Comparison of ENCODE assay signal across 1 cellular context in genomic region chr3:157160652-157161480, GRCh38.
TF ChIP-seq lines count a peak whose summit lies in the region.

No MANE protein-coding gene starts in this region.

TF ChIP-seq in HepG2, 621 proteins besides CTCF, POLR2A, EP300 and RAD21 (continued from another document and continues in another):
- TF ChIP-seq ARID5B (CRISPR knock-in tag; IDR thresholded peaks at IDR 0.05) (peak; percentile 51; the same call in 1 of the 2 replicates), NR2F6 (IDR thresholded peaks at IDR 0.05) (peak; percentile 77), NR2F6 (CRISPR knock-in tag; IDR thresholded peaks at IDR 0.05) (peak; percentile 79; the same call in 1 of the 2 replicates), ZNF33B (CRISPR knock-in tag; IDR thresholded peaks at IDR 0.05) (no peak), BORCS8-MEF2B (CRISPR knock-in tag; IDR thresholded peaks at IDR 0.05) (no peak), NR2C2 (CRISPR knock-in tag; IDR thresholded peaks at IDR 0.05; ENCODE audit: borderline replicate concordance) (peak; percentile 56; the same call in 1 of the 2 replicates), ZNF615 (CRISPR knock-in tag; IDR thresholded peaks at IDR 0.05; ENCODE audit: borderline replicate concordance) (no peak), ATF2 (CRISPR knock-in tag; IDR thresholded peaks at IDR 0.05) (no peak), ZBTB20 (CRISPR knock-in tag; IDR thresholded peaks at IDR 0.05; ENCODE audit: borderline replicate concordance, low read depth) (no peak), ZNF350 (CRISPR knock-in tag; IDR thresholded peaks at IDR 0.05; ENCODE audit: borderline replicate concordance, low read depth) (0 out of 2 replicates have a peak, but pooled peaks have one; percentile 29), SIX1 (CRISPR knock-in tag; IDR thresholded peaks at IDR 0.05; ENCODE audit: borderline replicate concordance) (peak; percentile 70), ASH2L (IDR thresholded peaks at IDR 0.05; ENCODE audit: insufficient read length, low read depth, low read length) (peak; percentile 21), FOXJ3 (CRISPR knock-in tag; IDR thresholded peaks at IDR 0.05; ENCODE audit: borderline replicate concordance) (peak; percentile 60; the same call in 1 of the 2 replicates), HNF4A (CRISPR knock-in tag; IDR thresholded peaks at IDR 0.05) (peak; percentile 66), MATR3 (CRISPR knock-in tag; IDR thresholded peaks at IDR 0.05) (no peak), HNF4G (IDR thresholded peaks at IDR 0.05; ENCODE audit: borderline replicate concordance, low read depth, low read length) (peak; percentile 58; the same call in 1 of the 2 replicates), HNF4G (CRISPR knock-in tag; IDR thresholded peaks at IDR 0.05; ENCODE audit: borderline replicate concordance, low read depth) (no peak), ZSCAN20 (CRISPR knock-in tag; IDR thresholded peaks at IDR 0.05; ENCODE audit: borderline replicate concordance) (0 out of 2 replicates have a peak, but pooled peaks have one; percentile 38), SIX4 (CRISPR knock-in tag; IDR thresholded peaks at IDR 0.05) (0 out of 2 replicates have a peak, but pooled peaks have one; percentile 36), HOMEZ (CRISPR knock-in tag; IDR thresholded peaks at IDR 0.05; ENCODE audit: low read depth) (peak; percentile 41; the same call in 1 of the 2 replicates), PITX1 (CRISPR knock-in tag; IDR thresholded peaks at IDR 0.05) (peak; percentile 62; the same call in 1 of the 2 replicates), NFKBIZ (CRISPR knock-in tag; IDR thresholded peaks at IDR 0.05) (peak; percentile 96; the same call in 1 of the 2 replicates), SMARCE1 (IDR thresholded peaks at IDR 0.05; ENCODE audit: borderline replicate concordance) (no peak), ZNF318 (CRISPR knock-in tag; IDR thresholded peaks at IDR 0.05) (0 out of 2 replicates have a peak, but pooled peaks have one; percentile 10), NR2F2 (IDR thresholded peaks at IDR 0.05; ENCODE audit: borderline replicate concordance, low read depth) (peak; percentile 44; the same call in 1 of the 2 replicates), MXI1 (IDR thresholded peaks at IDR 0.05; ENCODE audit: borderline replicate concordance, low read depth, low read length) (peak; percentile 33; the same call in 1 of the 3 replicates), JARID2 (CRISPR knock-in tag; IDR thresholded peaks at IDR 0.05; ENCODE audit: insufficient replicate concordance) (peak; percentile 33)
- TF ChIP-seq, protein P1, sequence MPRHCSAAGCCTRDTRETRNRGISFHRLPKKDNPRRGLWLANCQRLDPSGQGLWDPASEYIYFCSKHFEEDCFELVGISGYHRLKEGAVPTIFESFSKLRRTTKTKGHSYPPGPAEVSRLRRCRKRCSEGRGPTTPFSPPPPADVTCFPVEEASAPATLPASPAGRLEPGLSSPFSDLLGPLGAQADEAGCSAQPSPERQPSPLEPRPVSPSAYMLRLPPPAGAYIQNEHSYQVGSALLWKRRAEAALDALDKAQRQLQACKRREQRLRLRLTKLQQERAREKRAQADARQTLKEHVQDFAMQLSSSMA (CRISPR knock-in tag; IDR thresholded peaks at IDR 0.05): no peak
- TF ChIP-seq, protein P2, sequence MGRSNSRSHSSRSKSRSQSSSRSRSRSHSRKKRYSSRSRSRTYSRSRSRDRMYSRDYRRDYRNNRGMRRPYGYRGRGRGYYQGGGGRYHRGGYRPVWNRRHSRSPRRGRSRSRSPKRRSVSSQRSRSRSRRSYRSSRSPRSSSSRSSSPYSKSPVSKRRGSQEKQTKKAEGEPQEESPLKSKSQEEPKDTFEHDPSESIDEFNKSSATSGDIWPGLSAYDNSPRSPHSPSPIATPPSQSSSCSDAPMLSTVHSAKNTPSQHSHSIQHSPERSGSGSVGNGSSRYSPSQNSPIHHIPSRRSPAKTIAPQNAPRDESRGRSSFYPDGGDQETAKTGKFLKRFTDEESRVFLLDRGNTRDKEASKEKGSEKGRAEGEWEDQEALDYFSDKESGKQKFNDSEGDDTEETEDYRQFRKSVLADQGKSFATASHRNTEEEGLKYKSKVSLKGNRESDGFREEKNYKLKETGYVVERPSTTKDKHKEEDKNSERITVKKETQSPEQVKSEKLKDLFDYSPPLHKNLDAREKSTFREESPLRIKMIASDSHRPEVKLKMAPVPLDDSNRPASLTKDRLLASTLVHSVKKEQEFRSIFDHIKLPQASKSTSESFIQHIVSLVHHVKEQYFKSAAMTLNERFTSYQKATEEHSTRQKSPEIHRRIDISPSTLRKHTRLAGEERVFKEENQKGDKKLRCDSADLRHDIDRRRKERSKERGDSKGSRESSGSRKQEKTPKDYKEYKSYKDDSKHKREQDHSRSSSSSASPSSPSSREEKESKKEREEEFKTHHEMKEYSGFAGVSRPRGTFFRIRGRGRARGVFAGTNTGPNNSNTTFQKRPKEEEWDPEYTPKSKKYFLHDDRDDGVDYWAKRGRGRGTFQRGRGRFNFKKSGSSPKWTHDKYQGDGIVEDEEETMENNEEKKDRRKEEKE (IDR thresholded peaks at IDR 0.05): no peak
- TF ChIP-seq, protein P3, sequence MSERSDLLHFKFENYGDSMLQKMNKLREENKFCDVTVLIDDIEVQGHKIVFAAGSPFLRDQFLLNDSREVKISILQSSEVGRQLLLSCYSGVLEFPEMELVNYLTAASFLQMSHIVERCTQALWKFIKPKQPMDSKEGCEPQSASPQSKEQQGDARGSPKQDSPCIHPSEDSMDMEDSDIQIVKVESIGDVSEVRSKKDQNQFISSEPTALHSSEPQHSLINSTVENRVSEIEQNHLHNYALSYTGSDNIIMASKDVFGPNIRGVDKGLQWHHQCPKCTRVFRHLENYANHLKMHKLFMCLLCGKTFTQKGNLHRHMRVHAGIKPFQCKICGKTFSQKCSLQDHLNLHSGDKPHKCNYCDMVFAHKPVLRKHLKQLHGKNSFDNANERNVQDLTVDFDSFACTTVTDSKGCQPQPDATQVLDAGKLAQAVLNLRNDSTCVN (CRISPR knock-in tag; IDR thresholded peaks at IDR 0.05; ENCODE audit: borderline replicate concordance): no peak
